In the genomic region with DNA sequence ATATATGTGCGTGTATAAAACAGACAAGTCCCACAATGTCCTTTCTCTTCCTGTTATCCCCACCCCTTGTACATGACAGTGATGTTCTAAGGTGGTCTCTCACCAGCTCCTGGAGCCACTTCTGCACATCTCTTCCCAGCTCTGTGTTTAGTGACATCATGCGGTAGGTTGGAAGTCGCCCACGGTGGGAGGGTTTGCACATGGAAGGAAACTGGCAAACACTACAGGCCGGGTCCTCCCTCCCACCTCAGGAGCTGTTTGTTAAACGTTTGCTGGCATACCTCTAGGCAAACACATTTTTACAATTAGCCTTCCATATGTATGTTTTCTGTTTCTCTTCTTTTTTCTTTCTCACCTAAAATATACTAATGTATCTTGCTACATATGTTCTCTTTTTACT, we compare ENCODE assay signal across 22 cellular contexts.
"Had no signal": no experiment of that assay in that cellular context is flagged by ENCODE, and none has a peak within 500 bp of the region (broad histone marks: within the 10 kb centered on the region; RNA-seq: fewer than 3 reads in every experiment).

No MANE protein-coding gene starts in this region.

- H3K27ac ChIP-seq: left ventricle myocardium inferior, neural progenitor cell, neutrophil, parathyroid adenoma, right atrium auricular region, right lobe of liver, tibial nerve, uterus had no signal

- H3K4me3 ChIP-seq: left ventricle myocardium inferior, lung, neural progenitor cell, right atrium auricular region, right lobe of liver, smooth muscle cell, tibial nerve, uterus had no signal

- H3K27me3 ChIP-seq: neural progenitor cell, neutrophil, right atrium auricular region, right lobe of liver, tibial nerve, uterus had no signal

- H3K36me3 ChIP-seq: left ventricle myocardium inferior, neural progenitor cell, right atrium auricular region, right lobe of liver, uterus had no signal

- H3K9me3 ChIP-seq: neutrophil, right lobe of liver, uterus had no signal

- DNase-seq: hypothalamus; islet precursor cell; left ventricle myocardium inferior; mesendoderm; naive B cell; natural killer cell; nephron progenitor cell; occipital lobe; right lobe of liver; stimulated activated CD4-positive, alpha-beta T cell treated with anti-CD3 and anti-CD28 coated beads, Interleukin-1b, Interleukin-23, amount 100 ng/mL, for 48 hours; stimulated activated CD4-positive, alpha-beta T cell treated with anti-CD3 and anti-CD28 coated beads, Interleukin-4, amount 100 ng/mL, for 1 hour; stimulated activated naive CD4-positive, alpha-beta T cell treated with Interleukin-2 at 50 U/mL for 16 hours; stimulated activated naive CD8-positive, alpha-beta T cell treated with anti-CD3 and anti-CD28 coated beads, Interleukin-15, amount 100 ng/mL, for 72 hours; substantia nigra; uterus had no signal
